13 cellular contexts compared by ENCODE assay signal in the genomic region with DNA sequence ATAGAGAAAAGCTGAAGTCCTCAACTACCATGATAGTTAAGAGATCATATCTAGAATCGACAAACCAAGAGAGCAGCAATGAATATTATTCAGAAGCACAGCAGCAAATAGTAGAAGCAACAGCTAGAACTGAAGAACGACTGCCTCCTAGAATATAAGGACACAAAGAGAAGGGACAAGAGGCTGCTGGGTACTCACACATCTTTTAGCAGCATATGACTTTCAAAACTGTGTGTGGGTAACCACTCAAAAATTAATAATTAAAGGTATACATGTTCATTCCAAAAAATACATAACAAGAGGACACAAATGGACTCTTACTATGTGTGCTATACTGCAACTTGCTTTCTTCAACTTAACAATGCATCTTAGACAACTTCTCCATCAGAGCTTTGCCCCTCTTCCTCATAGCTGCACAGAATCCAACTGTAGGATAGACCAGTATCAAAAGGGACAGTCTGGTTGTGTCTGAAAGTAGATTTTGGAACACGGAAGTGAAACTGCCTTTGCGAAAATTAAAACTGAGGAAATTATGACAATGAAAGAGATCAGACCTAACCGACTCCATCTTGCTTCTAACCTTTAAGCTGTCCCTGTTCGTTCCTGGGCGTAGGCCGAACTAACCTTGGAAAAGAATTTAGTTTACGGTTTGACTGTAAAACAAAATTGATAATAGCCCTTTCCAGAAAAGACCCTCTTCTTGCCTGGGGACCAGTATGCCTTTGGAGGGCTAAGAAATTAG.
A peak's percentile ranks its signal among the peaks of the same experiment; 100 is the strongest.
DNase-seq lines count a peak whose midpoint lies in the region; ATAC-seq and TF ChIP-seq lines count a peak whose summit lies in the region.
"Had no signal": no experiment of that assay in that cellular context is flagged by ENCODE, and none has a peak within 500 bp of the region (broad histone marks: within the 10 kb centered on the region; RNA-seq: fewer than 3 reads in every experiment).

No MANE protein-coding gene starts in this region.

- WGBS in transverse colon (ENCODE audit: low coverage in 1 of 2), 2 donors: 81 to 83% methylated on average over 2 to 9 of the region's 9 CpGs

- CTCF ChIA-PET in activated CD4-positive, alpha-beta memory T cell treated with anti-CD3 and anti-CD28 coated beads for 36 hours (lab: Charles Lee): interaction anchor here (1.4 to 1.5 kb wide), 2 partner anchors 18 to 168 kb away, joined by 3 read pairs; no protein-coding TSS in a partner anchor

- H3K4me2 ChIP-seq in BLaER1: peak overlapping the region; percentile 8; the same call in 1 of the 2 replicates

- H3K4me1 ChIP-seq in BLaER1 (peaks cover 36% of the 10 kb centered on the region), transverse colon (peaks cover 0 to 15% (median 0%) of the 10 kb centered on the region in 4 donors)
- H3K4me1 ChIP-seq: ascending aorta, prostate gland had no signal

- no peak for TF ChIP-seq POLR2A in transverse colon (IDR thresholded peaks at IDR 0.05)

- ATAC-seq in GM18520 (IDR thresholded peaks at IDR 0.05; ENCODE audit: unreplicated experiment) (peak; percentile 38), HG03354 (IDR thresholded peaks at IDR 0.05; ENCODE audit: poor library complexity, severe bottlenecking, unreplicated experiment) (peak; percentile 63), left cardiac atrium (no peak), HG03108 (IDR thresholded peaks at IDR 0.05; ENCODE audit: unreplicated experiment) (no peak)

- peak overlapping the region; percentile 76 for H3K27ac Mint-ChIP-seq in activated CD4-positive, alpha-beta memory T cell treated with anti-CD3 and anti-CD28 coated beads for 36 hours

- POLR2A ChIA-PET in activated CD4-positive, alpha-beta memory T cell treated with anti-CD3 and anti-CD28 coated beads for 36 hours (lab: Charles Lee): interaction anchor here (0.6 kb wide), 1 partner anchor 41 kb away, joined by 3 read pairs; no protein-coding TSS in a partner anchor

- no peaks in the 10 kb centered on the region for H3K9me3 Mint-ChIP-seq in activated CD4-positive, alpha-beta memory T cell treated with anti-CD3 and anti-CD28 coated beads for 36 hours

- H3K4me1 Mint-ChIP-seq in activated CD4-positive, alpha-beta memory T cell treated with anti-CD3 and anti-CD28 coated beads for 36 hours (ENCODE audit: low read depth): peaks cover 77% of the 10 kb centered on the region

- no peaks in the 10 kb centered on the region for H3K27me3 ChIP-seq in BLaER1
- H3K27me3 ChIP-seq in transverse colon: no peaks in the 10 kb centered on the region
- H3K27me3 ChIP-seq: ascending aorta had no signal

- no peak for DNase-seq in activated CD4-positive, alpha-beta memory T cell treated with anti-CD3 and anti-CD28 coated beads for 36 hours
- DNase-seq in left cardiac atrium (no peak), NCI-H748 treated with DMSO at 0.1 percent for 48 hours (lab: John Stamatoyannopoulos, UW) (no peak), transverse colon (no peak)
- DNase-seq: dorsolateral prefrontal cortex, GDM1, NCI-H510A had no signal

- TF ChIP-seq CTCF in transverse colon (IDR thresholded peaks at IDR 0.05): no peak

- H3K36me3 ChIP-seq in BLaER1 (no peaks in the 10 kb centered on the region), transverse colon (no peaks in the 10 kb centered on the region)
- H3K36me3 ChIP-seq: ascending aorta, prostate gland had no signal

- no peak overlapping the region for H3K27ac ChIP-seq in BLaER1
- H3K27ac ChIP-seq in transverse colon: no peak overlapping the region
- H3K27ac ChIP-seq: ascending aorta, dorsolateral prefrontal cortex, prostate gland had no signal

- no peaks in the 10 kb centered on the region for H3K27me3 Mint-ChIP-seq in activated CD4-positive, alpha-beta memory T cell treated with anti-CD3 and anti-CD28 coated beads for 36 hours

- no peaks in the 10 kb centered on the region for H4K20me1 ChIP-seq in BLaER1

- no peak overlapping the region for H3K4me3 ChIP-seq in BLaER1
- H3K4me3 ChIP-seq in transverse colon: no peak overlapping the region
- H3K4me3 ChIP-seq: ascending aorta, dorsolateral prefrontal cortex, prostate gland had no signal

- no peak for TF ChIP-seq EP300 in transverse colon (IDR thresholded peaks at IDR 0.05; ENCODE audit: low read depth)

- H3K9me3 ChIP-seq in BLaER1: 0 out of 2 replicates have a peak, but pooled peaks cover 1% of the 10 kb centered on the region
- H3K9me3 ChIP-seq in transverse colon: no peaks in the 10 kb centered on the region
- H3K9me3 ChIP-seq: ascending aorta, prostate gland had no signal

- H3K9ac ChIP-seq in BLaER1: no peak overlapping the region

- in situ Hi-C loops in transverse colon (cut with MboI; ENCODE audit: low pct_ligation_motif_present in 1 of 4, low pct_unique_long_range_greater_than_20kb in 1 of 4, low sequenced_read_pairs in 3 of 4): no loop called here

- H3K4me3 Mint-ChIP-seq in activated CD4-positive, alpha-beta memory T cell treated with anti-CD3 and anti-CD28 coated beads for 36 hours: no peak overlapping the region

- peaks cover 1% of the 10 kb centered on the region for H3K36me3 Mint-ChIP-seq in activated CD4-positive, alpha-beta memory T cell treated with anti-CD3 and anti-CD28 coated beads for 36 hours

- intact Hi-C loops in activated CD4-positive, alpha-beta memory T cell treated with anti-CD3 and anti-CD28 coated beads for 36 hours (cut with micrococcal nuclease): no loop called here
- intact Hi-C loops in left cardiac atrium (cut with DNase I) (no loop called here), transverse colon (cut with DNase I; ENCODE audit: low total_unique reads) (no loop called here)

Comparison
In these comparisons a context has a peak if more than half of its experiments do, and no peak if none do; other contexts are left out.
1. ATAC-seq: peak in GM18520 (single experiment) and HG03354 (single experiment); none in left cardiac atrium (0 of 2) and HG03108 (single experiment).